ENCODE assay signal across 12 cellular contexts in genomic region chr22:37692627-37693285, GRCh38. TPM values are rescaled to one million over a fixed set of nuclear protein-coding genes. Genes with fewer than 3 reads are reported as not detected.
DNase-seq lines count a peak whose midpoint lies in the region; ATAC-seq, FAIRE-seq and TF ChIP-seq lines count a peak whose summit lies in the region.
"Had no signal": no experiment of that assay in that cellular context is flagged by ENCODE, and none has a peak within 500 bp of the region (broad histone marks: within the 10 kb centered on the region; RNA-seq: fewer than 3 reads in every experiment).

No MANE protein-coding gene starts in this region.

- H3K27ac ChIP-seq in IMR-90 (ENCODE audit: insufficient read depth, low read length) (no peak overlapping the region), K562 (ENCODE audit: extremely low read depth, low read depth, low read length) (no peak overlapping the region), neuronal stem cell (replicated peaks; ENCODE audit: low read length) (no peak overlapping the region), suprapubic skin (no peak overlapping the region), Peyer's patch (no peak overlapping the region)
- H3K27ac ChIP-seq: KMS-11 had no signal

- in situ Hi-C loops in IMR-90 (cut with MboI; ENCODE audit: low sequenced_read_pairs) (no loop called here), K562 (cut with MboI) (no loop called here)

- H3K4me2 ChIP-seq in IMR-90 (ENCODE audit: low read depth, low read length): no peak overlapping the region
- H3K4me2 ChIP-seq in K562 (ENCODE audit: insufficient read depth, low read length): no peak overlapping the region
- no peak overlapping the region for H3K4me2 ChIP-seq in neuronal stem cell (ENCODE audit: insufficient read depth, low read length, poor library complexity, severe bottlenecking)
- H3K4me2 ChIP-seq: KMS-11 had no signal

- no peak overlapping the region for H3K4ac ChIP-seq in IMR-90 (ENCODE audit: low read depth, low read length)
- H3K4ac ChIP-seq in neuronal stem cell (ENCODE audit: low read length): no peak overlapping the region

- H3K9ac ChIP-seq in IMR-90 (ENCODE audit: low read depth, low read length): no peak overlapping the region
- no peak overlapping the region for H3K9ac ChIP-seq in K562 (ENCODE audit: insufficient read depth in 1 of 2, low read depth in 2 of 2, low read length in 2 of 2)
- no peak overlapping the region for H3K9ac ChIP-seq in neuronal stem cell (ENCODE audit: low read depth, low read length, poor library complexity)
- H3K9ac ChIP-seq: KMS-11 had no signal

- no peak overlapping the region for H3K14ac ChIP-seq in IMR-90 (replicated peaks; ENCODE audit: low read depth, low read length)
- H3K14ac ChIP-seq in neuronal stem cell (ENCODE audit: low read length): no peak overlapping the region

- H4K8ac ChIP-seq in IMR-90 (ENCODE audit: low read depth in 2 of 2, low read length in 2 of 2): no peak overlapping the region
- peak overlapping the region; percentile 48 for H4K8ac ChIP-seq in neuronal stem cell (ENCODE audit: low read depth, low read length)

- H3K79me1 ChIP-seq in IMR-90 (ENCODE audit: low read depth in 1 of 2, low read length in 2 of 2) (peaks cover 8 to 35% of the 10 kb centered on the region in 2 experiments), neuronal stem cell (ENCODE audit: low read depth, low read length) (no peaks in the 10 kb centered on the region)

- peak overlapping the region; percentile 29 for H2AK9ac ChIP-seq in IMR-90 (replicated peaks; ENCODE audit: low read depth, low read length, poor library complexity)

- H3K9me3 ChIP-seq in IMR-90 (ENCODE audit: control insufficient read depth, insufficient read depth, low read length) (no peaks in the 10 kb centered on the region), K562 (replicated peaks; ENCODE audit: control insufficient read depth, insufficient read depth, low read depth, low read length) (no peaks in the 10 kb centered on the region), neuronal stem cell (replicated peaks in 1 of 2; ENCODE audit: control insufficient read depth in 2 of 2, insufficient read depth in 1 of 2, low read depth in 1 of 2, low read length in 2 of 2) (no peaks in the 10 kb centered on the region), suprapubic skin (no peaks in the 10 kb centered on the region), Peyer's patch (no peaks in the 10 kb centered on the region)
- H3K9me3 ChIP-seq: Caco-2 had no signal

- no peaks in the 10 kb centered on the region for H4K20me1 ChIP-seq in IMR-90 (ENCODE audit: insufficient read depth, low read length)
- H4K20me1 ChIP-seq in K562 (replicated peaks; ENCODE audit: control insufficient read depth, insufficient read depth, low read length): no peaks in the 10 kb centered on the region

- dilution Hi-C loops in IMR-90 (cut with HindIII; ENCODE audit: low sequenced_read_pairs, unreplicated experiment): no loop called here

- CTCF ChIA-PET in IMR-90 (lab: Yijun Ruan, JAX) (no interaction called here), K562 (lab: Yijun Ruan, JAX; ENCODE audit: low intra/inter-chr PET ratio) (no interaction called here)

- H2BK120ac ChIP-seq in IMR-90 (ENCODE audit: low read depth, low read length) (no peak overlapping the region), neuronal stem cell (ENCODE audit: low read depth, low read length) (no peak overlapping the region)

- H2AK5ac ChIP-seq in IMR-90 (ENCODE audit: low read depth, low read length) (no peak overlapping the region), neuronal stem cell (ENCODE audit: low read depth, low read length) (no peak overlapping the region)

- H3K56ac ChIP-seq in IMR-90 (ENCODE audit: extremely low read depth, insufficient read depth, low read length): no peak overlapping the region

- H3K27me3 ChIP-seq in IMR-90 (ENCODE audit: control insufficient read depth, insufficient read depth, low read length) (no peaks in the 10 kb centered on the region), K562 (ENCODE audit: control insufficient read depth in 2 of 2, insufficient read depth in 2 of 2, low read length in 2 of 2) (no peaks in the 10 kb centered on the region), neuronal stem cell (ENCODE audit: control insufficient read depth in 3 of 3, insufficient read depth in 3 of 3, low read depth in 1 of 3, low read length in 3 of 3) (no peaks in the 10 kb centered on the region), suprapubic skin (no peaks in the 10 kb centered on the region), Peyer's patch (no peaks in the 10 kb centered on the region)

- H3K4me3 ChIP-seq in IMR-90 (ENCODE audit: insufficient read depth, low read depth, low read length): no peak overlapping the region
- H3K4me3 ChIP-seq in K562: no peak overlapping the region
- peak overlapping the region in 1 of 2 donors; percentile 40 for H3K4me3 ChIP-seq in neuronal stem cell (ENCODE audit: low read length in 2 of 2)
- no peak overlapping the region for H3K4me3 ChIP-seq in suprapubic skin
- no peak overlapping the region for H3K4me3 ChIP-seq in Peyer's patch

- peak; percentile 38; the same call in 1 of the 2 replicates for TF ChIP-seq POLR2A in GM12892 (IDR thresholded peaks at IDR 0.05; ENCODE audit: low read depth, low read length)
- no peak for TF ChIP-seq POLR2A in IMR-90 (IDR thresholded peaks at IDR 0.05; ENCODE audit: low read depth, low read length)
- TF ChIP-seq POLR2A in K562 (conservative IDR thresholded peaks at IDR 0.05): 0 out of 2 replicates have a peak, but pooled peaks have one; percentile 46
- TF ChIP-seq POLR2A in suprapubic skin (IDR thresholded peaks at IDR 0.05): no peak
- TF ChIP-seq POLR2A in Peyer's patch (IDR thresholded peaks at IDR 0.05): no peak

- TF ChIP-seq CTCF in IMR-90 (conservative IDR thresholded peaks at IDR 0.05; ENCODE audit: low read depth, low read length): no peak
- no peak for TF ChIP-seq CTCF in K562 (IDR thresholded peaks at IDR 0.05 in 2 of 3, conservative IDR thresholded peaks at IDR 0.05 in 1 of 3; ENCODE audit: insufficient read depth in 2 of 3, low read depth in 1 of 3, low read length in 3 of 3)
- TF ChIP-seq CTCF in suprapubic skin (IDR thresholded peaks at IDR 0.05): no peak
- no peak for TF ChIP-seq CTCF in Peyer's patch (IDR thresholded peaks at IDR 0.05)

- H3K4me1 ChIP-seq in IMR-90 (ENCODE audit: control insufficient read depth, insufficient read depth, low read length) (peaks cover 6% of the 10 kb centered on the region), K562 (replicated peaks in 1 of 2; ENCODE audit: control insufficient read depth in 2 of 2, insufficient read depth in 2 of 2, low read length in 2 of 2) (peaks cover 2 to 21% of the 10 kb centered on the region in 2 experiments; a peak in 2 of 5 replicates), neuronal stem cell (ENCODE audit: control insufficient read depth in 2 of 2, insufficient read depth in 1 of 2, low read depth in 1 of 2, low read length in 2 of 2) (peaks cover 8 to 15% of the 10 kb centered on the region in 2 donors), suprapubic skin (peaks cover 31% of the 10 kb centered on the region), Peyer's patch (peaks cover 0 to 30% (median 4%) of the 10 kb centered on the region in 4 donors)

- H3K9me1 ChIP-seq in IMR-90 (ENCODE audit: insufficient read depth, low read length): peaks cover 15% of the 10 kb centered on the region; the same call in 1 of the 2 replicates
- no peaks in the 10 kb centered on the region for H3K9me1 ChIP-seq in K562 (ENCODE audit: control insufficient read depth, insufficient read depth, low read length)

- H4K91ac ChIP-seq in IMR-90 (ENCODE audit: insufficient read depth, low read depth, low read length) (no peak overlapping the region), neuronal stem cell (ENCODE audit: low read depth, low read length, poor library complexity) (no peak overlapping the region)

- H2AFZ ChIP-seq in IMR-90 (replicated peaks; ENCODE audit: low read length, poor library complexity) (no peak overlapping the region), K562 (ENCODE audit: low read depth, low read length) (no peak overlapping the region), neuronal stem cell (ENCODE audit: low read length) (no peak overlapping the region)

- POLR2A ChIA-PET in IMR-90 (lab: Charles Lee; ENCODE audit: unreplicated experiment): no interaction called here
- POLR2A ChIA-PET in K562 (lab: Yijun Ruan, JAX): no interaction called here

- BruUV-seq in IMR-90 (replicated peaks; lab: Mats Ljungman, UMichigan) (no TSS peak), K562 (replicated peaks; lab: Mats Ljungman, UMichigan) (no TSS peak)

- H3K79me2 ChIP-seq in K562 (ENCODE audit: control insufficient read depth, insufficient read depth, low read length): peaks cover under 1% of the 10 kb centered on the region; the same call in 2 of the 3 replicates

- no peak for FAIRE-seq in GM12892 (lab: Jason Lieb, UNC)
- no peak for FAIRE-seq in K562 (lab: Jason Lieb, UNC)

- no peak overlapping the region for H2BK20ac ChIP-seq in IMR-90 (ENCODE audit: low read depth, low read length)

- intact Hi-C loops in IMR-90 (cut with micrococcal nuclease) (no loop called here), K562 (cut with micrococcal nuclease) (no loop called here)

- no peak for TF ChIP-seq RAD21 in IMR-90 (IDR thresholded peaks at IDR 0.05; ENCODE audit: low read length)
- TF ChIP-seq RAD21 in K562 (CRISPR knock-in tag; conservative IDR thresholded peaks at IDR 0.05 in 1 of 2, IDR thresholded peaks at IDR 0.05 in 1 of 2): no peak

- H2BK15ac ChIP-seq in IMR-90 (ENCODE audit: low read depth, low read length): no peak overlapping the region
- H2BK15ac ChIP-seq in neuronal stem cell (ENCODE audit: low read length): no peak overlapping the region

- H3K18ac ChIP-seq in IMR-90 (ENCODE audit: low read depth, low read length) (no peak overlapping the region), neuronal stem cell (ENCODE audit: low read length) (peak overlapping the region; percentile 17)

- H4K5ac ChIP-seq in IMR-90 (ENCODE audit: low read depth, low read length): no peak overlapping the region

- H2BK5ac ChIP-seq in IMR-90 (ENCODE audit: low read depth, low read length, poor library complexity, severe bottlenecking): no peak overlapping the region
- peak overlapping the region; percentile 24 for H2BK5ac ChIP-seq in neuronal stem cell (ENCODE audit: low read length)

- TF ChIP-seq EP300 in K562 (IDR thresholded peaks at IDR 0.05; ENCODE audit: low read length) (no peak), suprapubic skin (IDR thresholded peaks at IDR 0.05) (no peak)

- DNase-seq in GM12892 (ENCODE audit: insufficient read length): no peak
- DNase-seq in IMR-90: no peak
- DNase-seq in K562 (ENCODE audit: extremely low read depth in 1 of 4, low spot score in 3 of 4): no peak
- no peak for DNase-seq in neuronal stem cell (ENCODE audit: low spot score)
- no peak for DNase-seq in DMS53 treated with DMSO at 0.1 percent for 48 hours (lab: John Stamatoyannopoulos, UW; ENCODE audit: unreplicated experiment)
- no peak for DNase-seq in suprapubic skin (ENCODE audit: low spot score in 2 of 2)
- DNase-seq in Peyer's patch: no peak
- DNase-seq: Caco-2; CD8-positive, alpha-beta memory T cell; GF-D8; HCEC 1CT had no signal

- ATAC-seq in IMR-90 (ENCODE audit: low read depth) (no peak), K562 (no peak)

- H3K23ac ChIP-seq in IMR-90 (ENCODE audit: low read depth, low read length): no peak overlapping the region
- H3K23ac ChIP-seq in neuronal stem cell (ENCODE audit: low read depth, low read length, poor library complexity): no peak overlapping the region

- no peak overlapping the region for H2BK12ac ChIP-seq in neuronal stem cell (ENCODE audit: low read length)

- WGBS in IMR-90 (ENCODE audit: extremely low coverage in 2 of 2, insufficient read length in 1 of 2), 2 experiments: 93% methylated on average over 8 of the region's 15 CpGs; no CpG with 5 or more reads in 1 of the 2 experiments
- WGBS in K562 (ENCODE audit: insufficient coverage, low coverage, missing lambda C conversion rate): 86% methylated on average over 11 of the region's 15 CpGs
- WGBS in neuronal stem cell (ENCODE audit: extremely low coverage in 2 of 2, insufficient read length in 2 of 2, insufficient replicate concordance in 1 of 2), 2 donors: no CpG with 5 or more reads among the region's 15 CpGs
- 92% methylated on average over 12 of the region's 15 CpGs for WGBS in suprapubic skin

- H3K36me3 ChIP-seq in IMR-90 (ENCODE audit: control insufficient read depth, insufficient read depth, low read length): peaks cover 33% of the 10 kb centered on the region
- H3K36me3 ChIP-seq in K562 (ENCODE audit: control insufficient read depth, insufficient read depth, low read length): peaks cover 50% of the 10 kb centered on the region; the same call in 2 of the 3 replicates
- H3K36me3 ChIP-seq in neuronal stem cell (replicated peaks in 1 of 2; ENCODE audit: control insufficient read depth in 2 of 2, insufficient read depth in 2 of 2, low read length in 2 of 2): peaks cover 28 to 54% of the 10 kb centered on the region in 2 donors
- H3K36me3 ChIP-seq in suprapubic skin: peaks cover 53% of the 10 kb centered on the region
- H3K36me3 ChIP-seq in Peyer's patch: peaks cover 0 to 65% (median 0%) of the 10 kb centered on the region in 3 donors

RNA-seq across cellular contexts. Expression of gene TRIOBP, which starts 4.1 kb away (rescaled TPM):
- 9.2 TPM for polyA plus RNA-seq in GM12892 (2012; ENCODE audit: missing spikeins)
- total RNA-seq in IMR-90 (2012; rRNA removed) (46.4 and 47.5 TPM in 2 replicates), K562 (2014; rRNA removed) (9.4 and 11.9 TPM in 2 replicates), K562 (2014; rRNA removed; fragmentation: Illumina TruSeq; extraction: Trizol) (2.9 and 3.3 TPM in 2 replicates), K562 (2015; rRNA removed; fragmentation: Illumina TruSeq; extraction: Trizol) (4.0 and 4.6 TPM in 2 replicates), K562 (2021) (9.9 and 11.0 TPM in 2 replicates), suprapubic skin (10 to 100 TPM; 58.6 to 71.6 (median 64.3) TPM), Peyer's patch (10 to 100 TPM; 54.6 to 89.1 (median 83.6) TPM)
- polyA plus RNA-seq in IMR-90 (2012; rRNA removed) (65.5 and 69.8 TPM in 2 replicates), K562 (2011; rRNA removed) (6.7 and 9.9 TPM in 2 replicates), K562 (2014; fragmentation: Illumina TruSeq; extraction: Trizol) (5.5 and 6.6 TPM in 2 replicates), K562 (2014; fragmentation: Nextera tagmentation; extraction: Ambion mirVana) (under 1 TPM; 0.24 TPM), K562 (2014; rRNA removed) (13.2 and 13.8 TPM in 2 replicates)
- 66.8 and 79.6 TPM in 2 replicates for polyA plus RNA-seq in IMR-90 (2012; cell fraction: cytosol; rRNA removed)
- polyA plus RNA-seq in IMR-90 (2012; cell fraction: nucleus; rRNA removed; ENCODE audit: low replicate concordance): 42.7 and 68.1 TPM in 2 replicates
- total RNA-seq in K562 (2011; cell fraction: chromatin; rRNA removed; ENCODE audit: low replicate concordance): 9.1 and 30.1 TPM in 2 replicates
- 16.3 and 16.6 TPM in 2 replicates for total RNA-seq in K562 (2011; cell fraction: nucleolus; rRNA removed)
- total RNA-seq in K562 (2011; cell fraction: nucleoplasm; rRNA removed): 9.3 and 13.8 TPM in 2 replicates
- polyA plus RNA-seq in K562 (2011; cell fraction: cytosol; rRNA removed): 6.9 and 10.9 TPM in 2 replicates
- 18.4 and 22.5 TPM in 2 replicates for polyA plus RNA-seq in K562 (2011; cell fraction: nucleus; rRNA removed)
- 6.7 and 16.8 TPM in 2 replicates for polyA plus RNA-seq in K562 (2012)
- 7.9 and 10.8 TPM in 2 replicates for polyA minus RNA-seq in K562 (2011; rRNA and poly(A)+ RNA removed)
- 3.1 and 3.9 TPM in 2 replicates for polyA minus RNA-seq in K562 (2011; cell fraction: cytosol; rRNA and poly(A)+ RNA removed)
- polyA minus RNA-seq in K562 (2011; cell fraction: nucleus; rRNA and poly(A)+ RNA removed): 5.8 and 8.2 TPM in 2 replicates
- 17.8 TPM for polyA plus RNA-seq in neuronal stem cell (2013, experiment 1 of 2)
- 17.3 TPM for polyA plus RNA-seq in neuronal stem cell (2013, experiment 2 of 2)

RNA-seq across cellular contexts. Expression of gene NOL12, which starts 6.6 kb away (rescaled TPM):
- polyA plus RNA-seq in GM12892 (2012; ENCODE audit: missing spikeins): 18.5 TPM
- 16.0 and 29.7 TPM in 2 replicates for total RNA-seq in IMR-90 (2012; rRNA removed)
- polyA plus RNA-seq in IMR-90 (2012; rRNA removed): 25.6 and 25.7 TPM in 2 replicates
- polyA plus RNA-seq in IMR-90 (2012; cell fraction: cytosol; rRNA removed): 23.2 and 28.5 TPM in 2 replicates
- polyA plus RNA-seq in IMR-90 (2012; cell fraction: nucleus; rRNA removed; ENCODE audit: low replicate concordance): 44.8 and 73.3 TPM in 2 replicates
- total RNA-seq in K562 (2011; cell fraction: chromatin; rRNA removed; ENCODE audit: low replicate concordance): 24.1 and 61.4 TPM in 2 replicates
- total RNA-seq in K562 (2011; cell fraction: nucleolus; rRNA removed): 43.3 and 44.0 TPM in 2 replicates
- 30.8 and 31.2 TPM in 2 replicates for total RNA-seq in K562 (2011; cell fraction: nucleoplasm; rRNA removed)
- 40.9 and 42.2 TPM in 2 replicates for total RNA-seq in K562 (2014; rRNA removed)
- total RNA-seq in K562 (2014; rRNA removed; fragmentation: Illumina TruSeq; extraction: Trizol): 8.4 and 13.9 TPM in 2 replicates
- 29.1 and 33.7 TPM in 2 replicates for total RNA-seq in K562 (2015; rRNA removed; fragmentation: Illumina TruSeq; extraction: Trizol)
- 26.8 and 28.5 TPM in 2 replicates for total RNA-seq in K562 (2021)
- 17.2 and 19.8 TPM in 2 replicates for polyA plus RNA-seq in K562 (2011; rRNA removed)
- polyA plus RNA-seq in K562 (2011; cell fraction: cytosol; rRNA removed): 19.6 and 24.7 TPM in 2 replicates
- polyA plus RNA-seq in K562 (2011; cell fraction: nucleus; rRNA removed): 38.3 and 48.3 TPM in 2 replicates
- 25.1 and 27.1 TPM in 2 replicates for polyA plus RNA-seq in K562 (2012)
- 33.6 and 34.3 TPM in 2 replicates for polyA plus RNA-seq in K562 (2014; fragmentation: Illumina TruSeq; extraction: Trizol)
- polyA plus RNA-seq in K562 (2014; fragmentation: Nextera tagmentation; extraction: Ambion mirVana): 10 to 100 TPM in 1 of 2 experiments, 1 to 10 TPM in 1; 2.8 to 10.5 TPM
- polyA plus RNA-seq in K562 (2014; rRNA removed): 40.8 and 41.4 TPM in 2 replicates
- 7.3 and 8.8 TPM in 2 replicates for polyA minus RNA-seq in K562 (2011; rRNA and poly(A)+ RNA removed)
- 8.7 and 12.7 TPM in 2 replicates for polyA minus RNA-seq in K562 (2011; cell fraction: cytosol; rRNA and poly(A)+ RNA removed)
- 7.2 and 10.0 TPM in 2 replicates for polyA minus RNA-seq in K562 (2011; cell fraction: nucleus; rRNA and poly(A)+ RNA removed)
- 22.6 TPM for polyA plus RNA-seq in neuronal stem cell (2013, experiment 1 of 2)
- polyA plus RNA-seq in neuronal stem cell (2013, experiment 2 of 2): 19.5 TPM
- 10 to 100 TPM; 29.2 to 49.8 (median 40.7) TPM for total RNA-seq in suprapubic skin
- total RNA-seq in Peyer's patch: 100 to 1,000 TPM in 1 of 4 donors, 10 to 100 TPM in 3; 37.5 to 144 (median 57.1) TPM

RNA-seq across cellular contexts. Expression of gene LGALS1, which starts 17.3 kb away (rescaled TPM):
- polyA plus RNA-seq in GM12892 (2012; ENCODE audit: missing spikeins): 993 TPM
- total RNA-seq in IMR-90 (2012; rRNA removed) (9,081 and 15,383 TPM in 2 replicates), K562 (2014; rRNA removed) (373 and 487 TPM in 2 replicates), K562 (2014; rRNA removed; fragmentation: Illumina TruSeq; extraction: Trizol) (94.3 and 160 TPM in 2 replicates), K562 (2015; rRNA removed; fragmentation: Illumina TruSeq; extraction: Trizol) (455 and 466 TPM in 2 replicates), K562 (2021) (330 and 373 TPM in 2 replicates), suprapubic skin (100 to 1,000 TPM; 138 to 277 (median 207) TPM), Peyer's patch (100 to 1,000 TPM in 1 of 4 donors, 10 to 100 TPM in 3; 44.8 to 352 (median 73.5) TPM)
- polyA plus RNA-seq in IMR-90 (2012; rRNA removed) (11,896 and 18,749 TPM in 2 replicates), K562 (2011; rRNA removed) (800 and 995 TPM in 2 replicates), K562 (2014; fragmentation: Illumina TruSeq; extraction: Trizol) (189 and 298 TPM in 2 replicates), K562 (2014; fragmentation: Nextera tagmentation; extraction: Ambion mirVana) (100 to 1,000 TPM; 240 to 301 TPM), K562 (2014; rRNA removed) (474 and 680 TPM in 2 replicates)
- polyA plus RNA-seq in IMR-90 (2012; cell fraction: cytosol; rRNA removed): 53,551 and 65,152 TPM in 2 replicates
- polyA plus RNA-seq in IMR-90 (2012; cell fraction: nucleus; rRNA removed; ENCODE audit: low replicate concordance): 5,542 and 13,774 TPM in 2 replicates
- 14.2 and 41.4 TPM in 2 replicates for total RNA-seq in K562 (2011; cell fraction: chromatin; rRNA removed; ENCODE audit: low replicate concordance)
- 152 and 183 TPM in 2 replicates for total RNA-seq in K562 (2011; cell fraction: nucleolus; rRNA removed)
- total RNA-seq in K562 (2011; cell fraction: nucleoplasm; rRNA removed): 99.6 and 131 TPM in 2 replicates
- polyA plus RNA-seq in K562 (2011; cell fraction: cytosol; rRNA removed): 1,618 and 2,500 TPM in 2 replicates
- 492 and 635 TPM in 2 replicates for polyA plus RNA-seq in K562 (2011; cell fraction: nucleus; rRNA removed)
- polyA plus RNA-seq in K562 (2012): 1,292 and 1,616 TPM in 2 replicates
- 187 and 354 TPM in 2 replicates for polyA minus RNA-seq in K562 (2011; rRNA and poly(A)+ RNA removed)
- 194 and 200 TPM in 2 replicates for polyA minus RNA-seq in K562 (2011; cell fraction: cytosol; rRNA and poly(A)+ RNA removed)
- 64.1 and 86.9 TPM in 2 replicates for polyA minus RNA-seq in K562 (2011; cell fraction: nucleus; rRNA and poly(A)+ RNA removed)
- 41.9 TPM for polyA plus RNA-seq in neuronal stem cell (2013, experiment 1 of 2)
- polyA plus RNA-seq in neuronal stem cell (2013, experiment 2 of 2): 44.2 TPM

RNA-seq across cellular contexts. Expression of gene PDXP, which starts 34.2 kb away (rescaled TPM):
- polyA plus RNA-seq in GM12892 (2012; ENCODE audit: missing spikeins): 31.5 TPM
- 5.4 and 5.6 TPM in 2 replicates for total RNA-seq in IMR-90 (2012; rRNA removed)
- 24.1 and 26.5 TPM in 2 replicates for polyA plus RNA-seq in IMR-90 (2012; rRNA removed)
- 17.9 and 18.9 TPM in 2 replicates for polyA plus RNA-seq in IMR-90 (2012; cell fraction: cytosol; rRNA removed)
- polyA plus RNA-seq in IMR-90 (2012; cell fraction: nucleus; rRNA removed; ENCODE audit: low replicate concordance): 4.8 and 10.9 TPM in 2 replicates
- 8.1 and 23.1 TPM in 2 replicates for total RNA-seq in K562 (2011; cell fraction: chromatin; rRNA removed; ENCODE audit: low replicate concordance)
- total RNA-seq in K562 (2011; cell fraction: nucleolus; rRNA removed): 20.8 and 21.3 TPM in 2 replicates
- total RNA-seq in K562 (2011; cell fraction: nucleoplasm; rRNA removed): 19.4 and 21.3 TPM in 2 replicates
- 38.8 and 55.8 TPM in 2 replicates for total RNA-seq in K562 (2014; rRNA removed)
- total RNA-seq in K562 (2014; rRNA removed; fragmentation: Illumina TruSeq; extraction: Trizol): 27.6 and 29.0 TPM in 2 replicates
- 30.9 and 32.5 TPM in 2 replicates for total RNA-seq in K562 (2015; rRNA removed; fragmentation: Illumina TruSeq; extraction: Trizol)
- 47.5 and 50.0 TPM in 2 replicates for total RNA-seq in K562 (2021)
- polyA plus RNA-seq in K562 (2011; rRNA removed): 42.8 and 51.4 TPM in 2 replicates
- 73.7 and 106 TPM in 2 replicates for polyA plus RNA-seq in K562 (2011; cell fraction: cytosol; rRNA removed)
- 34.8 and 35.2 TPM in 2 replicates for polyA plus RNA-seq in K562 (2011; cell fraction: nucleus; rRNA removed)
- 25.7 and 42.5 TPM in 2 replicates for polyA plus RNA-seq in K562 (2012)
- polyA plus RNA-seq in K562 (2014; fragmentation: Illumina TruSeq; extraction: Trizol): 54.2 and 62.3 TPM in 2 replicates
- polyA plus RNA-seq in K562 (2014; fragmentation: Nextera tagmentation; extraction: Ambion mirVana): 10 to 100 TPM in 1 of 2 experiments, 1 to 10 TPM in 1; 7.9 to 11.8 TPM
- 45.7 and 47.8 TPM in 2 replicates for polyA plus RNA-seq in K562 (2014; rRNA removed)
- 21.5 and 27.1 TPM in 2 replicates for polyA minus RNA-seq in K562 (2011; rRNA and poly(A)+ RNA removed)
- polyA minus RNA-seq in K562 (2011; cell fraction: cytosol; rRNA and poly(A)+ RNA removed): 30.1 and 30.4 TPM in 2 replicates
- polyA minus RNA-seq in K562 (2011; cell fraction: nucleus; rRNA and poly(A)+ RNA removed): 8.6 and 12.3 TPM in 2 replicates
- polyA plus RNA-seq in neuronal stem cell (2013, experiment 1 of 2): 46.4 TPM
- 44.0 TPM for polyA plus RNA-seq in neuronal stem cell (2013, experiment 2 of 2)
- 1 to 10 TPM; 4.2 to 6.1 (median 4.9) TPM for total RNA-seq in suprapubic skin
- total RNA-seq in Peyer's patch: 100 to 1,000 TPM in 3 of 4 donors, 10 to 100 TPM in 1; 19.0 to 146 (median 111) TPM

RNA-seq across cellular contexts. Expression of gene SH3BP1, which starts 53.3 kb away (rescaled TPM):
- polyA plus RNA-seq in GM12892 (2012; ENCODE audit: missing spikeins): 35.9 TPM
- total RNA-seq in IMR-90 (2012; rRNA removed) (8.8 and 10.8 TPM in 2 replicates), K562 (2014; rRNA removed) (18.6 and 21.2 TPM in 2 replicates), K562 (2014; rRNA removed; fragmentation: Illumina TruSeq; extraction: Trizol) (7.4 and 9.7 TPM in 2 replicates), K562 (2015; rRNA removed; fragmentation: Illumina TruSeq; extraction: Trizol) (9.3 and 9.4 TPM in 2 replicates), K562 (2021) (29.9 and 36.2 TPM in 2 replicates), suprapubic skin (10 to 100 TPM; 57.1 to 60.7 (median 57.7) TPM), Peyer's patch (100 to 1,000 TPM in 1 of 4 donors, 10 to 100 TPM in 3; 55.0 to 135 (median 71.8) TPM)
- polyA plus RNA-seq in IMR-90 (2012; rRNA removed) (30.0 and 33.3 TPM in 2 replicates), K562 (2011; rRNA removed) (11.5 and 14.9 TPM in 2 replicates), K562 (2014; fragmentation: Illumina TruSeq; extraction: Trizol) (32.1 and 36.0 TPM in 2 replicates), K562 (2014; fragmentation: Nextera tagmentation; extraction: Ambion mirVana) (under 1 TPM; 0.10 to 0.17 TPM), K562 (2014; rRNA removed) (8.7 and 10.4 TPM in 2 replicates)
- 11.6 and 27.3 TPM in 2 replicates for polyA plus RNA-seq in IMR-90 (2012; cell fraction: cytosol; rRNA removed)
- 67.7 and 113 TPM in 2 replicates for polyA plus RNA-seq in IMR-90 (2012; cell fraction: nucleus; rRNA removed; ENCODE audit: low replicate concordance)
- total RNA-seq in K562 (2011; cell fraction: chromatin; rRNA removed; ENCODE audit: low replicate concordance): 27.4 and 84.8 TPM in 2 replicates
- 40.0 and 41.0 TPM in 2 replicates for total RNA-seq in K562 (2011; cell fraction: nucleolus; rRNA removed)
- 21.5 and 25.7 TPM in 2 replicates for total RNA-seq in K562 (2011; cell fraction: nucleoplasm; rRNA removed)
- polyA plus RNA-seq in K562 (2011; cell fraction: cytosol; rRNA removed): 10.1 and 21.2 TPM in 2 replicates
- 23.7 and 33.6 TPM in 2 replicates for polyA plus RNA-seq in K562 (2011; cell fraction: nucleus; rRNA removed)
- polyA plus RNA-seq in K562 (2012): 34.0 and 58.5 TPM in 2 replicates
- 16.7 and 17.5 TPM in 2 replicates for polyA minus RNA-seq in K562 (2011; rRNA and poly(A)+ RNA removed)
- polyA minus RNA-seq in K562 (2011; cell fraction: cytosol; rRNA and poly(A)+ RNA removed): 12.7 and 19.9 TPM in 2 replicates
- 13.7 and 15.5 TPM in 2 replicates for polyA minus RNA-seq in K562 (2011; cell fraction: nucleus; rRNA and poly(A)+ RNA removed)
- polyA plus RNA-seq in neuronal stem cell (2013, experiment 1 of 2): 14.6 TPM
- 14.3 TPM for polyA plus RNA-seq in neuronal stem cell (2013, experiment 2 of 2)

Comparison
In these comparisons a context has a peak if more than half of its experiments do, and no peak if none do; other contexts are left out.
1. POLR2A ChIP-seq: peak in GM12892 (single experiment) and K562 (single experiment); none in IMR-90 (single experiment), suprapubic skin (0 of 2) and Peyer's patch (0 of 2).
2. RNA of gene LGALS1, which starts 17.3 kb away (total RNA-seq): 9,081 to 15,383 TPM in IMR-90; 14.2 to 487 TPM in K562, 138 to 277 TPM in suprapubic skin and 44.8 to 352 TPM in Peyer's patch; every median in the first group is over 10 times any median in the second.